8 cellular contexts compared by ENCODE assay signal in genomic region chr18:46104128-46104911, GRCh38. TPM values are rescaled to one million over a fixed set of nuclear protein-coding genes. Genes with fewer than 3 reads are reported as not detected.
DNase-seq lines count a peak whose midpoint lies in the region; ATAC-seq, FAIRE-seq and TF ChIP-seq lines count a peak whose summit lies in the region.

TSS of gene HAUS1 (plus strand) at chr18:46104385. CDS start at chr18:46104412, 27 bp downstream.

- no peak for FAIRE-seq in HTR-8/SVneo (lab: Jason Lieb, UNC)
- no peak for FAIRE-seq in H1 (lab: Jason Lieb, UNC)

- peaks cover 4% of the 10 kb centered on the region for H3K4me1 Mint-ChIP-seq in memory B cell

- no peak for TF ChIP-seq EP300 in H1 (IDR thresholded peaks at IDR 0.05; ENCODE audit: borderline replicate concordance in 1 of 2, low read depth in 2 of 2, low read length in 2 of 2)

- H4K8ac ChIP-seq in H1 (ENCODE audit: extremely low read depth, insufficient read depth, low read length): peak within 1 kb of the TSS; percentile 96

- H3K4me3 ChIP-seq in NT2/D1 (ENCODE audit: insufficient read length, low read depth): peak within 1 kb of the TSS; percentile 76
- peak within 1 kb of the TSS; percentile 73 to 88 (median 82) for H3K4me3 ChIP-seq in H1 (ENCODE audit: extremely low read depth in 1 of 4, insufficient read depth in 2 of 4, low read depth in 3 of 4, low read length in 4 of 4)

- H2AK5ac ChIP-seq in H1 (ENCODE audit: low read depth, low read length): no peak within 1 kb of the TSS

- peak within 1 kb of the TSS; percentile 99 for H3K4me3 Mint-ChIP-seq in memory B cell

- H3K36me3 Mint-ChIP-seq in memory B cell: peaks cover under 1% of the 10 kb centered on the region

- H4K5ac ChIP-seq in H1 (ENCODE audit: insufficient read length, low read depth, low read length): peak within 1 kb of the TSS; percentile 23

- H2BK5ac ChIP-seq in H1 (ENCODE audit: low read depth, low read length): peak within 1 kb of the TSS; percentile 67; the same call in 1 of the 2 replicates

- CTCF ChIA-PET in H1 (lab: Charles Lee; ENCODE audit: partially characterized antibody): interaction anchor here (1.2 kb wide), 1 partner anchor 39 kb away, joined by 3 read pairs; no protein-coding TSS in a partner anchor

- WGBS in H1 (ENCODE audit: extremely low coverage in 1 of 2, insufficient coverage in 1 of 2, insufficient read length in 1 of 2, insufficient replicate concordance in 2 of 2, low coverage in 1 of 2, low lambda C conversion rate in 2 of 2, missing lambda C conversion rate in 1 of 2), 2 experiments: 1% methylated on average over 49 of the region's 57 CpGs; no CpG with 5 or more reads in 1 of the 2 experiments

- H3K36me3 ChIP-seq in NT2/D1 (ENCODE audit: insufficient read depth, insufficient read length, low read length) (peaks cover 20% of the 10 kb centered on the region), H1 (ENCODE audit: control insufficient read depth in 2 of 4, insufficient read depth in 4 of 4, low read length in 3 of 4) (peaks cover 0 to 28% (median 7%) of the 10 kb centered on the region in 4 experiments; a peak in 5 of 8 replicates)

- DNase-seq in COLO668 (lab: John Stamatoyannopoulos, UW; ENCODE audit: unreplicated experiment): peak; percentile 97
- DNase-seq in GM20000 (ENCODE audit: low spot score): peak; percentile 81
- peak; percentile 86 for DNase-seq in HTR-8/SVneo (ENCODE audit: insufficient read length, low spot score)
- DNase-seq in NT2/D1 (ENCODE audit: low read depth, low spot score): peak; percentile 77
- peak; percentile 68 to 72 (median 68) for DNase-seq in activated CD8-positive, alpha-beta memory T cell treated with anti-CD3 and anti-CD28 coated beads for 48 hours (ENCODE audit: low read depth in 2 of 3, low spot score in 2 of 3)
- peak; percentile 70 to 97 for DNase-seq in H1 (ENCODE audit: low read depth in 1 of 2, low spot score in 2 of 2)
- peak; percentile 59 to 70 for DNase-seq in memory B cell (ENCODE audit: low spot score in 2 of 2)
- DNase-seq in stimulated activated CD8-positive, alpha-beta memory T cell treated with anti-CD3 and anti-CD28 coated beads, Interleukin-12 subunit alpha, Interleukin-12 subunit beta, amount 100 ng/mL, for 1 hour (ENCODE audit: low read depth): peak; percentile 67

- H3K27me3 ChIP-seq in NT2/D1 (ENCODE audit: insufficient read depth, insufficient read length) (no peaks in the 10 kb centered on the region), H1 (replicated peaks in 1 of 4; ENCODE audit: control insufficient read depth in 3 of 4, extremely low read depth in 1 of 4, insufficient read depth in 3 of 4, low read length in 3 of 4) (no peaks in the 10 kb centered on the region)

- peak within 1 kb of the TSS; percentile 67 for H3K4me2 ChIP-seq in H1 (ENCODE audit: insufficient read depth in 1 of 2, low read depth in 2 of 2, low read length in 2 of 2)

- no peaks in the 10 kb centered on the region for H3K27me3 Mint-ChIP-seq in memory B cell

- no peak for TF ChIP-seq CTCF in GM20000 (IDR thresholded peaks at IDR 0.05; ENCODE audit: extremely low read depth, missing control alignments)
- TF ChIP-seq CTCF in H1 (IDR thresholded peaks at IDR 0.05; ENCODE audit: control extremely low read depth in 1 of 3, insufficient read depth in 1 of 3, low read depth in 1 of 3, low read length in 3 of 3): no peak

- ATAC-seq in memory B cell (ENCODE audit: low read depth): peak; percentile 98

- peak within 1 kb of the TSS; percentile 42 for H3K56ac ChIP-seq in H1 (replicated peaks; ENCODE audit: insufficient read length, low read depth, low read length)

- no peak within 1 kb of the TSS for H3K23ac ChIP-seq in H1 (ENCODE audit: insufficient read length)

- H3K14ac ChIP-seq in H1 (ENCODE audit: insufficient read length): no peak within 1 kb of the TSS

- H3K23me2 ChIP-seq in H1 (ENCODE audit: low read depth, low read length): no peaks in the 10 kb centered on the region

- TF ChIP-seq POLR2A in H1 (IDR thresholded peaks at IDR 0.05; ENCODE audit: control extremely low read depth in 1 of 2, low read depth in 2 of 2, low read length in 2 of 2): peak; percentile 83 to 95

- H3K9ac ChIP-seq in NT2/D1 (ENCODE audit: insufficient read length, low read depth) (peak within 1 kb of the TSS; percentile 91), H1 (replicated peaks in 1 of 4; ENCODE audit: extremely low read depth in 1 of 4, low read depth in 3 of 4, low read length in 3 of 4) (peak within 1 kb of the TSS; percentile 89 to 97 (median 92))

- no peaks in the 10 kb centered on the region; the same call in 1 of the 2 replicates for H3K79me1 ChIP-seq in H1 (ENCODE audit: low read depth, low read length)

- H4K91ac ChIP-seq in H1 (replicated peaks; ENCODE audit: insufficient read length, low read length): no peak within 1 kb of the TSS

- peak within 1 kb of the TSS; percentile 85 for H3K27ac Mint-ChIP-seq in memory B cell

- H3K4ac ChIP-seq in H1 (replicated peaks; ENCODE audit: insufficient read length, low read depth, low read length): peak within 1 kb of the TSS; percentile 4

- POLR2A ChIA-PET in H1 (lab: Charles Lee; ENCODE audit: partially characterized antibody): interaction anchor here (1.0 to 1.4 kb wide), 5 partner anchors 9 to 43 kb away, joined by 3 to 7 read pairs (median 4); partner anchors contain the start of gene PSTPIP2

- H2BK15ac ChIP-seq in H1 (ENCODE audit: low read length): no peak within 1 kb of the TSS

- no peaks in the 10 kb centered on the region for H3K9me3 ChIP-seq in NT2/D1 (ENCODE audit: insufficient read depth, low read length)
- no peaks in the 10 kb centered on the region for H3K9me3 ChIP-seq in H1 (ENCODE audit: insufficient read depth in 2 of 2, low read depth in 1 of 2, low read length in 1 of 2)

- H3K18ac ChIP-seq in H1 (ENCODE audit: extremely low read depth, low read length): peak within 1 kb of the TSS; percentile 44

- no peak within 1 kb of the TSS for H2BK120ac ChIP-seq in H1 (replicated peaks; ENCODE audit: low read depth, low read length)

- H3K9me3 Mint-ChIP-seq in memory B cell: no peaks in the 10 kb centered on the region

- H2BK20ac ChIP-seq in H1 (ENCODE audit: low read length): no peak within 1 kb of the TSS

- H3K4me1 ChIP-seq in NT2/D1 (ENCODE audit: insufficient read depth, insufficient read length): no peaks in the 10 kb centered on the region
- H3K4me1 ChIP-seq in H1 (replicated peaks in 1 of 4; ENCODE audit: control insufficient read depth in 3 of 4, insufficient read depth in 4 of 4, low read length in 3 of 4): no peaks in the 10 kb centered on the region; a peak in 1 of 7 replicates

- H2AFZ ChIP-seq in H1 (ENCODE audit: low read length): peak within 1 kb of the TSS; percentile 64; the same call in 1 of the 2 replicates

- H3K79me2 ChIP-seq in H1 (ENCODE audit: control insufficient read depth in 1 of 2, insufficient read depth in 2 of 2, low read length in 2 of 2): peaks cover 0 to 16% of the 10 kb centered on the region in 2 experiments; a peak in 2 of 4 replicates

- H3K27ac ChIP-seq in H1 (ENCODE audit: low read depth, low read length): peak within 1 kb of the TSS; percentile 81

- TF ChIP-seq RAD21 in H1 (IDR thresholded peaks at IDR 0.05 in 1 of 2, conservative IDR thresholded peaks at IDR 0.05 in 1 of 2; ENCODE audit: low read depth in 2 of 2, low read length in 2 of 2): no peak

- no peaks in the 10 kb centered on the region for H4K20me1 ChIP-seq in H1 (replicated peaks in 1 of 2; ENCODE audit: control insufficient read depth in 1 of 2, insufficient read depth in 2 of 2, low read length in 2 of 2)

- no peak within 1 kb of the TSS for H2BK12ac ChIP-seq in H1 (ENCODE audit: low read depth, low read length)

TF ChIP-seq in H1, 55 proteins besides CTCF, POLR2A, EP300 and RAD21 (continues in another document):
- no peak; the same call in 1 of the 2 replicates for TF ChIP-seq KDM1A (IDR thresholded peaks at IDR 0.05; ENCODE audit: borderline replicate concordance, low read length)
- peak; percentile 91 for TF ChIP-seq MAX (IDR thresholded peaks at IDR 0.05)
- TF ChIP-seq JUN (IDR thresholded peaks at IDR 0.05; ENCODE audit: low read depth, low read length): no peak
- TF ChIP-seq TCF12 (IDR thresholded peaks at IDR 0.05; ENCODE audit: low read depth, low read length): no peak
- peak; percentile 59 for TF ChIP-seq SIX5 (IDR thresholded peaks at IDR 0.05; ENCODE audit: low read depth, low read length)
- peak; percentile 93 for TF ChIP-seq RBBP5 (IDR thresholded peaks at IDR 0.05; ENCODE audit: borderline replicate concordance, low read depth, low read length)
- TF ChIP-seq SP4 (IDR thresholded peaks at IDR 0.05; ENCODE audit: low read length): no peak
- peak; percentile 83 for TF ChIP-seq SAP30 (IDR thresholded peaks at IDR 0.05; ENCODE audit: insufficient read depth, insufficient replicate concordance, low read length)
- no peak for TF ChIP-seq ATF3 (IDR thresholded peaks at IDR 0.05; ENCODE audit: insufficient read depth, low read depth, low read length)
- TF ChIP-seq NRF1 (IDR thresholded peaks at IDR 0.05; ENCODE audit: low read depth, low read length): no peak
- TF ChIP-seq CREB1 (IDR thresholded peaks at IDR 0.05): no peak
- TF ChIP-seq ASH2L (IDR thresholded peaks at IDR 0.05; ENCODE audit: low read length): peak; percentile 74
- TF ChIP-seq SP2 (IDR thresholded peaks at IDR 0.05; ENCODE audit: low read length): no peak
- TF ChIP-seq KDM5A (IDR thresholded peaks at IDR 0.05; ENCODE audit: low read length): no peak
- TF ChIP-seq RNF2 (IDR thresholded peaks at IDR 0.05; ENCODE audit: borderline replicate concordance, low read depth, low read length, missing control alignments, poor library complexity, severe bottlenecking): no peak
- no peak for TF ChIP-seq CEBPB (IDR thresholded peaks at IDR 0.05; ENCODE audit: low read depth, low read length)
- TF ChIP-seq TBP (IDR thresholded peaks at IDR 0.05; ENCODE audit: low read depth, low read length): peak; percentile 83

RNA-seq across cellular contexts. Expression of gene HAUS1, which starts in this region (rescaled TPM):
- total RNA-seq in H1 (2021; fragmentation: NEBNext Ultra II Directional; extraction: Animal tissue kit (Norgen Biotek cat#: 25700)): 91.7 and 104 TPM in 2 replicates
- polyA plus RNA-seq in H1 (2011; rRNA removed): 44.2 and 104 TPM in 2 replicates
- 108 TPM for polyA plus RNA-seq in H1 (2011; cell fraction: cytosol; rRNA removed)
- 24.2 TPM for polyA plus RNA-seq in H1 (2011; cell fraction: nucleus; rRNA removed)
- 78.7 to 123 TPM (median 96.1 TPM) in 4 replicates for polyA plus RNA-seq in H1 (2012, experiment 1 of 2)
- polyA plus RNA-seq in H1 (2012, experiment 2 of 2): 25.4 TPM
- polyA plus RNA-seq in H1 (2013, experiment 1 of 2): 116 TPM
- polyA plus RNA-seq in H1 (2013, experiment 2 of 2): 124 TPM
- polyA minus RNA-seq in H1 (2011; rRNA and poly(A)+ RNA removed): 31.3 and 34.1 TPM in 2 replicates
- 36.3 TPM for polyA minus RNA-seq in H1 (2011; cell fraction: cytosol; rRNA and poly(A)+ RNA removed)
- 21.8 TPM for polyA minus RNA-seq in H1 (2011; cell fraction: nucleus; rRNA and poly(A)+ RNA removed)

Comparison
In these comparisons a context has a peak if more than half of its experiments do, and no peak if none do; other contexts are left out.
1. Peak in every context shown above with its lines: DNase-seq, ATAC-seq, H3K4me3 ChIP-seq and H3K27ac ChIP-seq.